In the genomic region with DNA sequence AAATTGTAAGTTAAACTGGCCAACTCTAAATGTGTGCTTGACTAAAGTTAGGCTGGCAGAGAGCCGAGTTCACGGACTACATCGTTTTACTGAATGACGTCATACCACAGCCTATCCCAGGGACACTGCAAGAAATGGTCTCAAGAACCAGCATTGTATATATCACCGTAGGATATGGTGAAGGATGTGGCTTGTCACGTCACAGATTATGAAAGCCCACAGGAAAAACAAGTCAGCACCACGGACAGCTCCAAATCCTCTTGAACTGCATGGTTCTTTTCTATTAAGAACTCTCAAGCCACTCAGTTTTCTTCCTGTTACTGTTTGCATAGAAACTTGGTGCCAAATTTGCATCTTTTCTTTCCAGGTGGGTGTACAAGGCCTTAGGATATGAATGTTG, we compare ENCODE assay signal across 7 cellular contexts.
DNase-seq lines count a peak whose midpoint lies in the region; TF ChIP-seq lines count a peak whose summit lies in the region.

No MANE protein-coding gene starts in this region.

- H3K14ac ChIP-seq in H9 (ENCODE audit: insufficient read depth, low read length): no peak overlapping the region

- TF ChIP-seq CTCF in H9 (conservative IDR thresholded peaks at IDR 0.05): no peak

- H2AK5ac ChIP-seq in H9 (ENCODE audit: insufficient read length, low read length): no peak overlapping the region

- no peaks in the 10 kb centered on the region for H3K79me2 ChIP-seq in H9 (ENCODE audit: insufficient read depth, low read length)

- no peaks in the 10 kb centered on the region for H3K9me3 Mint-ChIP-seq in H9

- H3K56ac ChIP-seq in H9 (ENCODE audit: insufficient read length, low read depth, low read length): no peak overlapping the region

- H2BK120ac ChIP-seq in H9 (ENCODE audit: low read depth, low read length, poor library complexity, severe bottlenecking): no peak overlapping the region

- no peak overlapping the region for H4K5ac ChIP-seq in H9 (ENCODE audit: insufficient read length, low read depth, low read length)

- H3K4me1 ChIP-seq in H9 (ENCODE audit: insufficient read depth, low read length): no peaks in the 10 kb centered on the region

- no peak overlapping the region for H3K4me3 Mint-ChIP-seq in H9

- no peak overlapping the region for H2BK20ac ChIP-seq in H9 (ENCODE audit: low read depth, low read length, poor library complexity, severe bottlenecking)

- no peaks in the 10 kb centered on the region for H3K27me3 Mint-ChIP-seq in H9 (ENCODE audit: low read depth)

- H3K4ac ChIP-seq in H9 (ENCODE audit: low read depth, low read length): no peak overlapping the region

- H3K9me3 ChIP-seq in H9 (ENCODE audit: control insufficient read depth, low read depth, low read length): no peaks in the 10 kb centered on the region

- H4K20me1 ChIP-seq in H9 (ENCODE audit: control insufficient read depth, insufficient read depth, insufficient read length): no peaks in the 10 kb centered on the region

- peaks cover 10 to 14% of the 10 kb centered on the region in 2 experiments; a peak in 3 of 4 replicates for H3K4me1 Mint-ChIP-seq in H9

- H4K91ac ChIP-seq in H9 (ENCODE audit: insufficient read length, low read depth, low read length): no peak overlapping the region

- H3K18ac ChIP-seq in H9 (ENCODE audit: insufficient read length, low read depth, low read length): no peak overlapping the region

- peak; percentile 50 for DNase-seq in H9
- DNase-seq in SK-MEL-5 (ENCODE audit: low read depth, low spot score): peak; percentile 57
- DNase-seq in activated naive CD8-positive, alpha-beta T cell treated with anti-CD3 and anti-CD28 coated beads, Interleukin-2, amount 50 U/mL, for 16 hours (ENCODE audit: low read depth, low spot score): peak; percentile 3
- peak; percentile 74 for DNase-seq in islet precursor cell
- peak; percentile 4 for DNase-seq in stimulated activated CD8-positive, alpha-beta memory T cell treated with anti-CD3 and anti-CD28 coated beads, Interleukin-12 subunit alpha, Interleukin-12 subunit beta, amount 100 ng/mL, for 4 hours (ENCODE audit: low read depth)
- DNase-seq in SKM-1 (lab: John Stamatoyannopoulos, UW; ENCODE audit: unreplicated experiment): no peak
- no peak for DNase-seq in occipital lobe (lab: John Stamatoyannopoulos, UW)

- H3K27ac ChIP-seq in H9 (ENCODE audit: insufficient read length, low read depth, low read length): no peak overlapping the region

- no peaks in the 10 kb centered on the region for H3K79me1 ChIP-seq in H9 (ENCODE audit: insufficient read depth, low read depth, low read length, poor library complexity, severe bottlenecking)

- in situ Hi-C loops in SK-MEL-5 (cut with HindIII; ENCODE audit: low pct_unique_long_range_greater_than_20kb, low sequenced_read_pairs): no loop called here

- no peak overlapping the region for H2BK12ac ChIP-seq in H9 (ENCODE audit: insufficient read length, low read depth, low read length)

- H3K23me2 ChIP-seq in H9 (ENCODE audit: insufficient read length, low read depth, low read length, poor library complexity, severe bottlenecking): no peaks in the 10 kb centered on the region

- H3T11ph ChIP-seq in H9 (ENCODE audit: low read length): no peak overlapping the region

- H3K36me3 Mint-ChIP-seq in H9 (ENCODE audit: insufficient read depth in 1 of 3, low read depth in 3 of 3): peaks cover 0 to 4% (median 0%) of the 10 kb centered on the region in 3 experiments; a peak in 1 of 7 replicates

- no peak overlapping the region for H2BK15ac ChIP-seq in H9 (ENCODE audit: low read depth, low read length)

- no peaks in the 10 kb centered on the region for H3K27me3 ChIP-seq in H9 (ENCODE audit: insufficient read depth, low read length)

- no peak overlapping the region for H3K4me2 ChIP-seq in H9 (ENCODE audit: insufficient read depth, insufficient read length, low read length)

- no peak overlapping the region for H3K23ac ChIP-seq in H9 (ENCODE audit: insufficient read length, low read depth, low read length)

- no peak overlapping the region for H3K9ac ChIP-seq in H9 (ENCODE audit: extremely low read depth, insufficient read length, low read length)

- no peak overlapping the region for H2AFZ ChIP-seq in H9 (ENCODE audit: low read length)

- no peak overlapping the region for H2BK5ac ChIP-seq in H9 (ENCODE audit: insufficient read length, low read length)

- no peak overlapping the region for H3K27ac Mint-ChIP-seq in H9

- H4K8ac ChIP-seq in H9 (replicated peaks; ENCODE audit: insufficient read length, low read depth, low read length): no peak overlapping the region

- no CpG with 5 or more reads among the region's 7 CpGs for WGBS in H9 (ENCODE audit: extremely low coverage, insufficient read length, low lambda C conversion rate)

Comparison
In these comparisons a context has a peak if more than half of its experiments do, and no peak if none do; other contexts are left out.
1. DNase-seq: peak in H9 (single experiment), SK-MEL-5 (single experiment), activated naive CD8-positive, alpha-beta T cell treated with anti-CD3 and anti-CD28 coated beads, Interleukin-2, amount 50 U/mL, for 16 hours (single experiment), islet precursor cell (single experiment) and stimulated activated CD8-positive, alpha-beta memory T cell treated with anti-CD3 and anti-CD28 coated beads, Interleukin-12 subunit alpha, Interleukin-12 subunit beta, amount 100 ng/mL, for 4 hours (single experiment); none in SKM-1 (single experiment) and occipital lobe (single experiment).